In the genomic region with DNA sequence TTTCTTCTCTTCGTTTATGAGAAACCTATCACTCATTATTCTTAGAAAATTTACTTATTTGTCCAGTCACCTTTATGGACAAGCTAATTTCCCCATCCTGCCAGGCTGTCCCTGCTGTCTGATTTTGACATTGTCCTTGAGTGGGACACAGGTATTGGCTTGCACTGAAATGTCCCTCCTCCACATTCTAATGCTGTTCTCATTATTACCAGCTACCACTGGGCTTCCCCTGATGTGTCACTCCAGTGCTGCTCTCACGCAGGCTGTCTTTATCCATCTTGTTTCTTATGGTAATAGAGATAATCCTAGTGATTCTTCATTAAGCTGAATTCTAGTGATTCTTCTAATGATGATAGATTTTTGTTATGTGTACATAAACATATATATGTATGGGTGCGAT, we compare ENCODE assay signal across 21 cellular contexts. TPM values are rescaled to one million over a fixed set of nuclear protein-coding genes. Genes with fewer than 3 reads are reported as not detected.
A peak's percentile ranks its signal among the peaks of the same experiment; 100 is the strongest.
DNase-seq lines count a peak whose midpoint lies in the region; ATAC-seq, FAIRE-seq and TF ChIP-seq lines count a peak whose summit lies in the region.
"Had no signal": no experiment of that assay in that cellular context is flagged by ENCODE, and none has a peak within 500 bp of the region (broad histone marks: within the 10 kb centered on the region; RNA-seq: fewer than 3 reads in every experiment).

No MANE protein-coding gene starts in this region.

- peaks cover 1 to 4% of the 10 kb centered on the region in 2 donors for H3K9me3 ChIP-seq in neuronal stem cell (replicated peaks in 1 of 2; ENCODE audit: control insufficient read depth in 2 of 2, insufficient read depth in 1 of 2, low read depth in 1 of 2, low read length in 2 of 2)
- H3K9me3 ChIP-seq: BE2C had no signal

- no peak overlapping the region for H3K23ac ChIP-seq in neuronal stem cell (ENCODE audit: low read depth, low read length, poor library complexity)

- no peak for FAIRE-seq in GM12892 (lab: Jason Lieb, UNC)
- FAIRE-seq: A204.1, GM12878, H54 had no signal

- no peaks in the 10 kb centered on the region for H3K79me1 ChIP-seq in neuronal stem cell (ENCODE audit: low read depth, low read length)

- no peaks in the 10 kb centered on the region for H3K36me3 ChIP-seq in GM23338 (ENCODE audit: insufficient read depth)
- H3K36me3 ChIP-seq in neuronal stem cell (replicated peaks in 1 of 2; ENCODE audit: control insufficient read depth in 2 of 2, insufficient read depth in 2 of 2, low read length in 2 of 2) = no peaks in the 10 kb centered on the region
- H3K36me3 ChIP-seq: BE2C had no signal

- no peaks in the 10 kb centered on the region for H3K36me3 Mint-ChIP-seq in GM23338 (ENCODE audit: low read depth)
- H3K36me3 Mint-ChIP-seq: CD4-positive, CD25-positive, alpha-beta regulatory T cell; CD8-positive, alpha-beta memory T cell had no signal

- H3K4me1 Mint-ChIP-seq in GM23338 = peaks cover 4% of the 10 kb centered on the region; the same call in 1 of the 3 replicates
- H3K4me1 Mint-ChIP-seq: CD4-positive, CD25-positive, alpha-beta regulatory T cell had no signal

- no peak overlapping the region for H3K27ac ChIP-seq in GM23338 (ENCODE audit: low read depth)
- no peak overlapping the region for H3K27ac ChIP-seq in neuronal stem cell (replicated peaks; ENCODE audit: low read length)
- H3K27ac ChIP-seq: KMS-11 had no signal

- no peak overlapping the region for H2BK5ac ChIP-seq in neuronal stem cell (ENCODE audit: low read length)

- no peaks in the 10 kb centered on the region for H3K9me3 Mint-ChIP-seq in GM23338
- H3K9me3 Mint-ChIP-seq: CD4-positive, CD25-positive, alpha-beta regulatory T cell; CD8-positive, alpha-beta memory T cell had no signal

- no peaks in the 10 kb centered on the region for H3K27me3 Mint-ChIP-seq in GM23338 (ENCODE audit: insufficient read depth, low read depth, poor library complexity)

- no peaks in the 10 kb centered on the region for H3F3A ChIP-seq in GM23338 (replicated peaks; ENCODE audit: low read depth)

- no peaks in the 10 kb centered on the region for H4K20me1 ChIP-seq in GM23338 (replicated peaks; ENCODE audit: insufficient read depth)

- TF ChIP-seq CTCF in GM23338 (conservative IDR thresholded peaks at IDR 0.05; ENCODE audit: low read depth in 2 of 2) = no peak

- no peak for DNase-seq in GM23338 (ENCODE audit: low spot score)
- no peak for DNase-seq in neuronal stem cell (ENCODE audit: low spot score)
- no peak for DNase-seq in activated effector memory CD4-positive, alpha-beta T cell treated with anti-CD3 and anti-CD28 coated beads, Interleukin-2, amount 50 U/mL, for 16 hours
- no peak for DNase-seq in stimulated activated CD4-positive, alpha-beta T cell treated with anti-CD3 and anti-CD28 coated beads, Interleukin-4, amount 100 ng/mL, for 4 hours
- no peak for DNase-seq in GM12892 (ENCODE audit: insufficient read length)
- DNase-seq: ACHN; BE2C; C1 segment of cervical spinal cord; CD4-positive, CD25-positive, alpha-beta regulatory T cell; CD8-positive, alpha-beta memory T cell; COR-L47; DMS 273 treated with DMSO at 0.1 percent for 48 hours; DMS53; DND-41; EL had no signal

- H3K18ac ChIP-seq in neuronal stem cell (ENCODE audit: low read length) = no peak overlapping the region

- H2AFZ ChIP-seq in GM23338 (no peak overlapping the region), neuronal stem cell (ENCODE audit: low read length) (peak overlapping the region; percentile 12)

- no peak overlapping the region for H4K8ac ChIP-seq in neuronal stem cell (ENCODE audit: low read depth, low read length)

- H4K91ac ChIP-seq in neuronal stem cell (ENCODE audit: low read depth, low read length, poor library complexity) = no peak overlapping the region

- no peaks in the 10 kb centered on the region for H3K4me1 ChIP-seq in GM23338 (ENCODE audit: insufficient read depth)
- H3K4me1 ChIP-seq in neuronal stem cell (ENCODE audit: control insufficient read depth in 2 of 2, insufficient read depth in 1 of 2, low read depth in 1 of 2, low read length in 2 of 2) = peaks cover 0 to 2% of the 10 kb centered on the region in 2 donors
- H3K4me1 ChIP-seq: BE2C had no signal

- H2BK12ac ChIP-seq in neuronal stem cell (ENCODE audit: low read length) = no peak overlapping the region

- no peak overlapping the region for H3K4ac ChIP-seq in neuronal stem cell (ENCODE audit: low read length)

- peak; percentile 77 for ATAC-seq in GM18520 (IDR thresholded peaks at IDR 0.05; ENCODE audit: unreplicated experiment)
- ATAC-seq in GM23338 = peak; percentile 70
- peak; percentile 55 for ATAC-seq in HG02852 (IDR thresholded peaks at IDR 0.05; ENCODE audit: unreplicated experiment)
- ATAC-seq: GM12878 had no signal

- no peak overlapping the region for H3K27ac Mint-ChIP-seq in GM23338
- H3K27ac Mint-ChIP-seq: CD4-positive, CD25-positive, alpha-beta regulatory T cell; CD8-positive, alpha-beta memory T cell had no signal

- no peak overlapping the region for H2AK5ac ChIP-seq in neuronal stem cell (ENCODE audit: low read depth, low read length)

- H3K79me2 ChIP-seq in GM23338 (replicated peaks; ENCODE audit: insufficient read depth) = no peaks in the 10 kb centered on the region

- no peak overlapping the region for H3K4me3 Mint-ChIP-seq in GM23338
- H3K4me3 Mint-ChIP-seq: CD4-positive, CD25-positive, alpha-beta regulatory T cell; CD8-positive, alpha-beta memory T cell had no signal

- H3K9ac ChIP-seq in neuronal stem cell (ENCODE audit: low read depth, low read length, poor library complexity) = no peak overlapping the region
- H3K9ac ChIP-seq: KMS-11 had no signal

- TF ChIP-seq POLR2A in GM12892 (IDR thresholded peaks at IDR 0.05; ENCODE audit: low read depth, low read length) = no peak

- WGBS in neuronal stem cell (ENCODE audit: extremely low coverage in 2 of 2, insufficient read length in 2 of 2, insufficient replicate concordance in 1 of 2), 2 donors = no CpG with 5 or more reads among the region's 3 CpGs

- H3K4me3 ChIP-seq in GM23338 = no peak overlapping the region
- H3K4me3 ChIP-seq in neuronal stem cell (ENCODE audit: low read length in 2 of 2) = no peak overlapping the region
- H3K4me3 ChIP-seq: GM12878 had no signal

- no peak overlapping the region for H3K4me2 ChIP-seq in GM23338
- no peak overlapping the region for H3K4me2 ChIP-seq in neuronal stem cell (ENCODE audit: insufficient read depth, low read length, poor library complexity, severe bottlenecking)
- H3K4me2 ChIP-seq: KMS-11 had no signal

- no peaks in the 10 kb centered on the region for H3K9me2 ChIP-seq in GM23338 (ENCODE audit: insufficient read depth)

- H3K27me3 ChIP-seq in GM23338 (ENCODE audit: insufficient read depth) = no peaks in the 10 kb centered on the region
- H3K27me3 ChIP-seq in neuronal stem cell (ENCODE audit: control insufficient read depth in 3 of 3, insufficient read depth in 3 of 3, low read depth in 1 of 3, low read length in 3 of 3) = no peaks in the 10 kb centered on the region
- H3K27me3 ChIP-seq: BE2C had no signal

- no peak overlapping the region for H3K14ac ChIP-seq in neuronal stem cell (ENCODE audit: low read length)

- no peak overlapping the region for H2BK15ac ChIP-seq in neuronal stem cell (ENCODE audit: low read length)

- no peak overlapping the region for H2BK120ac ChIP-seq in neuronal stem cell (ENCODE audit: low read depth, low read length)

TF ChIP-seq in GM23338, 12 proteins besides CTCF, POLR2A, EP300 and RAD21 (continues in another document):
- TF ChIP-seq EZH2 (IDR thresholded peaks at IDR 0.05; ENCODE audit: low read depth, unreplicated experiment) (no peak), ZNF331 (CRISPR knock-in tag; IDR thresholded peaks at IDR 0.05; ENCODE audit: low read depth) (no peak), ZNF114 (CRISPR knock-in tag; IDR thresholded peaks at IDR 0.05) (no peak), STAT1 (IDR thresholded peaks at IDR 0.05; ENCODE audit: unreplicated experiment) (no peak), NANOG (IDR thresholded peaks at IDR 0.05; ENCODE audit: borderline replicate concordance) (no peak), REST (IDR thresholded peaks at IDR 0.05; ENCODE audit: unreplicated experiment) (no peak), CREB1 (CRISPR knock-in tag; IDR thresholded peaks at IDR 0.05; ENCODE audit: low read depth) (no peak), ETS1 (IDR thresholded peaks at IDR 0.05) (no peak)

RNA-seq across cellular contexts. Expression of gene RBMS1, which starts 48.1 kb away (rescaled TPM):
- total RNA-seq in GM23338 (2014; rRNA removed; shearing (Covaris generic)) = 47.6 and 55.5 TPM in 2 replicates
- polyA plus RNA-seq in GM23338 (2016; fragmentation: Nextera tagmentation; extraction: Ambion mirVana) = 94.8 and 111 TPM in 2 replicates
- polyA plus RNA-seq in neuronal stem cell (2013, experiment 1 of 2) = 95.0 TPM
- polyA plus RNA-seq in neuronal stem cell (2013, experiment 2 of 2) = 105 TPM
- 0.30 TPM for polyA plus RNA-seq in GM12892 (2012; ENCODE audit: missing spikeins)
